1 cellular context compared by ENCODE assay signal in the genomic region with DNA sequence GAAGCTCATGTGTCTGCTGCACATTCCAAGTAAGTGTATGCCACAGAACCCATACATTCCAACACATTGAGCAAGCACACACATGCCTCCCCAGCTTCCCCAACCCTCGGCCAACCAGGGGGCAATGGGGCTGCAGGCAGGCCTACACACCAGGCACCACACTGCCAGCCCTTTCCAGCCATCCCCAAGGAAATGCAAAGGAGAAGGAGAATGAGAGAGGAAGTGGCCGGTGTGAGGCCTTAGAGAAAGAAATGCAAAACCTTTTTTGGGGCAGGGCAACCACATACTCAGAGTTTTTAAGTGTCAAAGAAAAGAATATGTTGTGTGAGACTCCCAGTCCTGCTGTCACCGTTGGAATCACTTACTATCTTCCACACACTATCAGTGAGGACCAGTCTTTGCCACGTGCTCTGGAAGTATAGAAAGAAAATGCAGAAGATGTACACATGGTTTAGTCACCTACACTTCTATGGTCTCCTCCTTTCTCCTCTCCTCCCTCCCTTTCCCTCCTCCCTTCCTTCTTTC.
TF ChIP-seq lines count a peak whose summit lies in the region.

No MANE protein-coding gene starts in this region.

TF ChIP-seq in HepG2, 621 proteins besides CTCF, POLR2A, EP300 and RAD21 (continued from another document):
- no peak for TF ChIP-seq MEIS2 (CRISPR knock-in tag; IDR thresholded peaks at IDR 0.05)
- TF ChIP-seq HNRNPK (IDR thresholded peaks at IDR 0.05; ENCODE audit: low read depth, low read length, poor library complexity, severe bottlenecking): peak; percentile 50
- TF ChIP-seq SATB2 (CRISPR knock-in tag; IDR thresholded peaks at IDR 0.05): no peak
- TF ChIP-seq, protein P1, sequence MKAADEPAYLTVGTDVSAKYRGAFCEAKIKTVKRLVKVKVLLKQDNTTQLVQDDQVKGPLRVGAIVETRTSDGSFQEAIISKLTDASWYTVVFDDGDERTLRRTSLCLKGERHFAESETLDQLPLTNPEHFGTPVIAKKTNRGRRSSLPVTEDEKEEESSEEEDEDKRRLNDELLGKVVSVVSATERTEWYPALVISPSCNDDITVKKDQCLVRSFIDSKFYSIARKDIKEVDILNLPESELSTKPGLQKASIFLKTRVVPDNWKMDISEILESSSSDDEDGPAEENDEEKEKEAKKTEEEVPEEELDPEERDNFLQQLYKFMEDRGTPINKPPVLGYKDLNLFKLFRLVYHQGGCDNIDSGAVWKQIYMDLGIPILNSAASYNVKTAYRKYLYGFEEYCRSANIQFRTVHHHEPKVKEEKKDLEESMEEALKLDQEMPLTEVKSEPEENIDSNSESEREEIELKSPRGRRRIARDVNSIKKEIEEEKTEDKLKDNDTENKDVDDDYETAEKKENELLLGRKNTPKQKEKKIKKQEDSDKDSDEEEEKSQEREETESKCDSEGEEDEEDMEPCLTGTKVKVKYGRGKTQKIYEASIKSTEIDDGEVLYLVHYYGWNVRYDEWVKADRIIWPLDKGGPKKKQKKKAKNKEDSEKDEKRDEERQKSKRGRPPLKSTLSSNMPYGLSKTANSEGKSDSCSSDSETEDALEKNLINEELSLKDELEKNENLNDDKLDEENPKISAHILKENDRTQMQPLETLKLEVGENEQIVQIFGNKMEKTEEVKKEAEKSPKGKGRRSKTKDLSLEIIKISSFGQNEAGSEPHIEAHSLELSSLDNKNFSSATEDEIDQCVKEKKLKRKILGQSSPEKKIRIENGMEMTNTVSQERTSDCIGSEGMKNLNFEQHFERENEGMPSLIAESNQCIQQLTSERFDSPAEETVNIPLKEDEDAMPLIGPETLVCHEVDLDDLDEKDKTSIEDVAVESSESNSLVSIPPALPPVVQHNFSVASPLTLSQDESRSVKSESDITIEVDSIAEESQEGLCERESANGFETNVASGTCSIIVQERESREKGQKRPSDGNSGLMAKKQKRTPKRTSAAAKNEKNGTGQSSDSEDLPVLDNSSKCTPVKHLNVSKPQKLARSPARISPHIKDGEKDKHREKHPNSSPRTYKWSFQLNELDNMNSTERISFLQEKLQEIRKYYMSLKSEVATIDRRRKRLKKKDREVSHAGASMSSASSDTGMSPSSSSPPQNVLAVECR (CRISPR knock-in tag; IDR thresholded peaks at IDR 0.05; ENCODE audit: borderline replicate concordance): peak; percentile 20; the same call in 1 of the 2 replicates
- no peak for TF ChIP-seq ZNF543 (CRISPR knock-in tag; IDR thresholded peaks at IDR 0.05)
- no peak for TF ChIP-seq NAIF1 (CRISPR knock-in tag; IDR thresholded peaks at IDR 0.05; ENCODE audit: borderline replicate concordance)
- TF ChIP-seq, protein P2, sequence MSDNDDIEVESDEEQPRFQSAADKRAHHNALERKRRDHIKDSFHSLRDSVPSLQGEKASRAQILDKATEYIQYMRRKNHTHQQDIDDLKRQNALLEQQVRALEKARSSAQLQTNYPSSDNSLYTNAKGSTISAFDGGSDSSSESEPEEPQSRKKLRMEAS (IDR thresholded peaks at IDR 0.05): peak; percentile 41; the same call in 1 of the 2 replicates
- TF ChIP-seq PATZ1 (CRISPR knock-in tag; IDR thresholded peaks at IDR 0.05): peak; percentile 53
- peak; percentile 95 for TF ChIP-seq TEAD3 (CRISPR knock-in tag; optimal IDR thresholded peaks at IDR 0.05; ENCODE audit: borderline replicate concordance)
- TF ChIP-seq ZNF501 (CRISPR knock-in tag; IDR thresholded peaks at IDR 0.05): no peak
- TF ChIP-seq ZNF292 (CRISPR knock-in tag; IDR thresholded peaks at IDR 0.05; ENCODE audit: borderline replicate concordance, low read depth): 0 out of 2 replicates have a peak, but pooled peaks have one; percentile 48
- no peak for TF ChIP-seq RNF2 (conservative IDR thresholded peaks at IDR 0.05; ENCODE audit: low read depth)
- TF ChIP-seq ZNF383 (CRISPR knock-in tag; IDR thresholded peaks at IDR 0.05; ENCODE audit: borderline replicate concordance): no peak
- no peak for TF ChIP-seq ZNF609 (CRISPR knock-in tag; IDR thresholded peaks at IDR 0.05; ENCODE audit: borderline replicate concordance)
- no peak for TF ChIP-seq GPBP1L1 (CRISPR knock-in tag; IDR thresholded peaks at IDR 0.05)
- peak; percentile 65; the same call in 1 of the 2 replicates for TF ChIP-seq CEBPB (IDR thresholded peaks at IDR 0.05; ENCODE audit: borderline replicate concordance, low read depth, low read length)
- no peak for TF ChIP-seq U2AF2 (IDR thresholded peaks at IDR 0.05; ENCODE audit: low read depth, low read length)
- no peak for TF ChIP-seq TRIM24 (CRISPR knock-in tag; IDR thresholded peaks at IDR 0.05)
- TF ChIP-seq ASH2L (IDR thresholded peaks at IDR 0.05; ENCODE audit: insufficient read length, low read depth, low read length): peak; percentile 28
- TF ChIP-seq, protein P3, sequence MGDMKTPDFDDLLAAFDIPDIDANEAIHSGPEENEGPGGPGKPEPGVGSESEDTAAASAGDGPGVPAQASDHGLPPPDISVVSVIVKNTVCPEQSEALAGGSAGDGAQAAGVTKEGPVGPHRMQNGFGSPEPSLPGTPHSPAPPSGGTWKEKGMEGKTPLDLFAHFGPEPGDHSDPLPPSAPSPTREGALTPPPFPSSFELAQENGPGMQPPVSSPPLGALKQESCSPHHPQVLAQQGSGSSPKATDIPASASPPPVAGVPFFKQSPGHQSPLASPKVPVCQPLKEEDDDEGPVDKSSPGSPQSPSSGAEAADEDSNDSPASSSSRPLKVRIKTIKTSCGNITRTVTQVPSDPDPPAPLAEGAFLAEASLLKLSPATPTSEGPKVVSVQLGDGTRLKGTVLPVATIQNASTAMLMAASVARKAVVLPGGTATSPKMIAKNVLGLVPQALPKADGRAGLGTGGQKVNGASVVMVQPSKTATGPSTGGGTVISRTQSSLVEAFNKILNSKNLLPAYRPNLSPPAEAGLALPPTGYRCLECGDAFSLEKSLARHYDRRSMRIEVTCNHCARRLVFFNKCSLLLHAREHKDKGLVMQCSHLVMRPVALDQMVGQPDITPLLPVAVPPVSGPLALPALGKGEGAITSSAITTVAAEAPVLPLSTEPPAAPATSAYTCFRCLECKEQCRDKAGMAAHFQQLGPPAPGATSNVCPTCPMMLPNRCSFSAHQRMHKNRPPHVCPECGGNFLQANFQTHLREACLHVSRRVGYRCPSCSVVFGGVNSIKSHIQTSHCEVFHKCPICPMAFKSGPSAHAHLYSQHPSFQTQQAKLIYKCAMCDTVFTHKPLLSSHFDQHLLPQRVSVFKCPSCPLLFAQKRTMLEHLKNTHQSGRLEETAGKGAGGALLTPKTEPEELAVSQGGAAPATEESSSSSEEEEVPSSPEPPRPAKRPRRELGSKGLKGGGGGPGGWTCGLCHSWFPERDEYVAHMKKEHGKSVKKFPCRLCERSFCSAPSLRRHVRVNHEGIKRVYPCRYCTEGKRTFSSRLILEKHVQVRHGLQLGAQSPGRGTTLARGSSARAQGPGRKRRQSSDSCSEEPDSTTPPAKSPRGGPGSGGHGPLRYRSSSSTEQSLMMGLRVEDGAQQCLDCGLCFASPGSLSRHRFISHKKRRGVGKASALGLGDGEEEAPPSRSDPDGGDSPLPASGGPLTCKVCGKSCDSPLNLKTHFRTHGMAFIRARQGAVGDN (CRISPR knock-in tag; IDR thresholded peaks at IDR 0.05): peak; percentile 46
